ENCODE assay signal across 19 cellular contexts in genomic region chr10:72772031-72772430, GRCh38.
"Had no signal": no experiment of that assay in that cellular context is flagged by ENCODE, and none has a peak within 500 bp of the region (broad histone marks: within the 10 kb centered on the region; RNA-seq: fewer than 3 reads in every experiment).

No MANE protein-coding gene starts in this region.

- H3K4me3 ChIP-seq: mucosa of descending colon, ovary, right atrium auricular region, sigmoid colon, skin epidermis, testis, tibial nerve, upper lobe of right lung had no signal

- ATAC-seq: foreskin keratinocyte; mucosa of descending colon; naive thymus-derived CD8-positive, alpha-beta T cell; stimulated activated memory B cell treated with anti-CD40 and anti-IgM and Interleukin-4, amounts not matched to agents 10 μg/mL and 1 μg/mL and 100 μg/mL, for 72 hours; stimulated activated naive CD8-positive, alpha-beta T cell treated with anti-CD3 and anti-CD28 coated beads, Interleukin-15, amount 100 ng/mL, for 72 hours; upper lobe of right lung had no signal

- H3K27me3 ChIP-seq: foreskin keratinocyte, ovary, right atrium auricular region, sigmoid colon, testis, tibial nerve, upper lobe of right lung had no signal

- H3K36me3 ChIP-seq: ovary, right atrium auricular region, sigmoid colon, tibial nerve, upper lobe of right lung had no signal

- H3K4me1 ChIP-seq: foreskin keratinocyte, right atrium auricular region, sigmoid colon, testis, tibial nerve, upper lobe of right lung had no signal

- H3K9me3 ChIP-seq: ovary, sigmoid colon, testis, upper lobe of right lung had no signal

- FAIRE-seq: colon, endothelial cell of umbilical vein had no signal

- DNase-seq: cerebellar nuclear complex; erythroblast; foreskin keratinocyte; mucosa of descending colon; naive thymus-derived CD8-positive, alpha-beta T cell; nucleus accumbens; ovary; sigmoid colon; stimulated activated CD4-positive, alpha-beta T cell treated with anti-CD3 and anti-CD28 coated beads, Interleukin-12 subunit alpha, Interleukin-12 subunit beta, amount 100 ng/mL, for 4 hours; stimulated activated CD4-positive, alpha-beta T cell treated with anti-CD3 and anti-CD28 coated beads, Interleukin-4, amount 100 ng/mL, for 1 hour; stimulated activated naive CD8-positive, alpha-beta T cell treated with anti-CD3 and anti-CD28 coated beads, Interleukin-15, amount 100 ng/mL, for 72 hours; testis; upper lobe of right lung had no signal

- H3K27ac ChIP-seq: foreskin keratinocyte, ovary, right atrium auricular region, sigmoid colon, skin epidermis, testis, tibial nerve, upper lobe of right lung had no signal
